In genomic region chr7:148664319-148664718, GRCh38 we compare ENCODE assay signal across 14 cellular contexts. TPM values are rescaled to one million over a fixed set of nuclear protein-coding genes. Genes with fewer than 3 reads are reported as not detected.
A peak's percentile ranks its signal among the peaks of the same experiment; 100 is the strongest.
DNase-seq lines count a peak whose midpoint lies in the region; ATAC-seq and TF ChIP-seq lines count a peak whose summit lies in the region.
"Had no signal": no experiment of that assay in that cellular context is flagged by ENCODE, and none has a peak within 500 bp of the region (broad histone marks: within the 10 kb centered on the region; RNA-seq: fewer than 3 reads in every experiment).

No MANE protein-coding gene starts in this region.

- ATAC-seq in heart right ventricle = peak in 7 of 8 donors; percentile 73 to 91 (median 81)
- ATAC-seq in sciatic nerve = peak; percentile 99
- no peak for ATAC-seq in HG03175 (IDR thresholded peaks at IDR 0.05; ENCODE audit: unreplicated experiment)

- TF ChIP-seq CTCF in heart right ventricle (IDR thresholded peaks at IDR 0.05) = no peak

- no peaks in the 10 kb centered on the region for H3K36me3 ChIP-seq in heart right ventricle
- H3K36me3 ChIP-seq: HAP-1, ovary, uterus had no signal

- no peaks in the 10 kb centered on the region for H3K27me3 ChIP-seq in heart right ventricle
- H3K27me3 ChIP-seq: ovary, uterus had no signal

- H3K27ac ChIP-seq in heart right ventricle = peak overlapping the region in 2 of 10 donors; percentile 33 to 40
- H3K27ac ChIP-seq: ovary, uterus had no signal

- H3K9me3 ChIP-seq in heart right ventricle = no peaks in the 10 kb centered on the region
- H3K9me3 ChIP-seq: HAP-1, ovary, uterus had no signal

- no peak overlapping the region for H3K4me3 ChIP-seq in heart right ventricle
- H3K4me3 ChIP-seq: HAP-1, ovary, uterus had no signal

- WGBS in heart right ventricle, 2 donors = 35 to 44% methylated on average over 6 of the region's 6 CpGs

- intact Hi-C loops in heart right ventricle (cut with DNase I) (no loop called here), sciatic nerve (cut with DNase I) (no loop called here)

- H3K4me1 ChIP-seq in heart right ventricle = peaks cover 0 to 22% (median 0%) of the 10 kb centered on the region in 9 donors
- H3K4me1 ChIP-seq: HAP-1, uterus had no signal

- DNase-seq in GM04504 (ENCODE audit: low read depth) (peak; percentile 2), brain pericyte (ENCODE audit: low read depth, low spot score) (peak; percentile 77), heart right ventricle (peak; percentile 41 to 62), sciatic nerve (ENCODE audit: low spot score) (peak; percentile 82), germinal center (ENCODE audit: low spot score) (no peak), NCI-H1930 (lab: John Stamatoyannopoulos, UW) (no peak)
- no peak for DNase-seq in activated naive CD4-positive, alpha-beta T cell treated with anti-CD3 and anti-CD28 coated beads, Interleukin-2, amount 50 U/mL, for 16 hours
- DNase-seq: activated naive CD8-positive, alpha-beta T cell treated with anti-CD3 and anti-CD28 coated beads, Interleukin-2, amount 10 ng/mL, durations not matched to agents 7 days and 5 days; MM.1S; ovary; SW 1271; uterus had no signal

RNA-seq across cellular contexts. Expression of gene CUL1, which starts 34.4 kb away (rescaled TPM):
- total RNA-seq in heart right ventricle (10 to 100 TPM; 40.6 to 53.4 (median 45.0) TPM), sciatic nerve (40.4 TPM)
- 10 to 100 TPM; 14.0 to 33.5 TPM for polyA plus RNA-seq in heart right ventricle

Comparison
In these comparisons a context has a peak if more than half of its experiments do, and no peak if none do; other contexts are left out.
1. DNase-seq: peak in GM04504 (single experiment), brain pericyte (single experiment), heart right ventricle (2 of 2) and sciatic nerve (single experiment); none in germinal center (single experiment), NCI-H1930 (0 of 2) and activated naive CD4-positive, alpha-beta T cell treated with anti-CD3 and anti-CD28 coated beads, Interleukin-2, amount 50 U/mL, for 16 hours (single experiment).